ENCODE assay signal across 9 cellular contexts in genomic region chr4:68451246-68452211, GRCh38.
DNase-seq lines count a peak whose midpoint lies in the region; ATAC-seq and TF ChIP-seq lines count a peak whose summit lies in the region.
"Had no signal": no experiment of that assay in that cellular context is flagged by ENCODE, and none has a peak within 500 bp of the region (broad histone marks: within the 10 kb centered on the region; RNA-seq: fewer than 3 reads in every experiment).

No MANE protein-coding gene starts in this region.

- DNase-seq in activated T-cell treated with anti-CD3 and anti-CD28 coated beads, Interleukin-2, amount 50 U/mL, for 24 hours, result no peak
- DNase-seq in activated T-cell treated with anti-CD3 and anti-CD28 coated beads for 4 hours (no peak), epidermal melanocyte (ENCODE audit: insufficient read length, low spot score) (no peak), cerebellar cortex (ENCODE audit: low spot score) (no peak), brain microvascular endothelial cell (no peak)
- DNase-seq in stimulated activated naive CD8-positive, alpha-beta T cell treated with anti-CD3 and anti-CD28 coated beads, Interleukin-15, Interleukin-2, amounts not matched to agents 100 U/mL and 50 U/mL, for 24 hours, result no peak
- DNase-seq: GOT3 had no signal

- peak overlapping the region; percentile 81 for H3K27ac Mint-ChIP-seq in activated T-cell treated with anti-CD3 and anti-CD28 coated beads, Interleukin-2, amount 50 U/mL, for 24 hours
- peak overlapping the region; percentile 75 for H3K27ac Mint-ChIP-seq in activated naive CD8-positive, alpha-beta T cell

- H3K27me3 Mint-ChIP-seq in activated T-cell treated with anti-CD3 and anti-CD28 coated beads, Interleukin-2, amount 50 U/mL, for 24 hours, result no peaks in the 10 kb centered on the region
- no peaks in the 10 kb centered on the region for H3K27me3 Mint-ChIP-seq in activated naive CD8-positive, alpha-beta T cell

- no peaks in the 10 kb centered on the region for H3K36me3 ChIP-seq in brain microvascular endothelial cell (replicated peaks)

- no peak for TF ChIP-seq CTCF in brain microvascular endothelial cell (IDR thresholded peaks at IDR 0.05; ENCODE audit: low read depth, low read length, missing control alignments)

- in situ Hi-C loops in brain microvascular endothelial cell (cut with HindIII; ENCODE audit: low pct_ligation_motif_present, low sequenced_read_pairs), result no loop called here

- no peak overlapping the region for H3K4me3 ChIP-seq in brain microvascular endothelial cell (ENCODE audit: low read depth, low read length)

- no peaks in the 10 kb centered on the region for H3K9me3 Mint-ChIP-seq in activated T-cell treated with anti-CD3 and anti-CD28 coated beads, Interleukin-2, amount 50 U/mL, for 24 hours
- H3K9me3 Mint-ChIP-seq in activated naive CD8-positive, alpha-beta T cell (ENCODE audit: low read depth), result no peaks in the 10 kb centered on the region

- no peaks in the 10 kb centered on the region for H3K27me3 ChIP-seq in brain microvascular endothelial cell (replicated peaks)

- peaks cover 46% of the 10 kb centered on the region for H3K4me1 Mint-ChIP-seq in activated T-cell treated with anti-CD3 and anti-CD28 coated beads, Interleukin-2, amount 50 U/mL, for 24 hours (ENCODE audit: low read depth)
- peaks cover 41% of the 10 kb centered on the region for H3K4me1 Mint-ChIP-seq in activated naive CD8-positive, alpha-beta T cell (ENCODE audit: low read depth)

- peak; percentile 75 for ATAC-seq in HG03095 (IDR thresholded peaks at IDR 0.05; ENCODE audit: unreplicated experiment)
- peak; percentile 91 for ATAC-seq in stimulated activated naive CD8-positive, alpha-beta T cell treated with anti-CD3 and anti-CD28 coated beads, Interleukin-15, Interleukin-2, amounts not matched to agents 100 U/mL and 50 U/mL, for 24 hours

- no peak overlapping the region for H3K27ac ChIP-seq in brain microvascular endothelial cell

- no peak overlapping the region for H3K4me3 Mint-ChIP-seq in activated T-cell treated with anti-CD3 and anti-CD28 coated beads, Interleukin-2, amount 50 U/mL, for 24 hours
- H3K4me3 Mint-ChIP-seq in activated naive CD8-positive, alpha-beta T cell, result peak overlapping the region; percentile 18

- no peaks in the 10 kb centered on the region for H3K36me3 Mint-ChIP-seq in activated T-cell treated with anti-CD3 and anti-CD28 coated beads, Interleukin-2, amount 50 U/mL, for 24 hours (ENCODE audit: low read depth)
- peaks cover 2% of the 10 kb centered on the region for H3K36me3 Mint-ChIP-seq in activated naive CD8-positive, alpha-beta T cell
